ENCODE assay signal across 8 cellular contexts in genomic region chr6:83514877-83515466, GRCh38. TPM values are rescaled to one million over a fixed set of nuclear protein-coding genes. Genes with fewer than 3 reads are reported as not detected.
DNase-seq lines count a peak whose midpoint lies in the region; ATAC-seq and TF ChIP-seq lines count a peak whose summit lies in the region.

No MANE protein-coding gene starts in this region.

- no peak overlapping the region for H2BK12ac ChIP-seq in trophoblast cell (ENCODE audit: low read length)

- H2BK5ac ChIP-seq in trophoblast cell (ENCODE audit: low read depth, low read length, poor library complexity) = no peak overlapping the region

- no peak overlapping the region for H4K12ac ChIP-seq in trophoblast cell (ENCODE audit: low read depth, low read length)

- no peak overlapping the region for H4K8ac ChIP-seq in trophoblast cell (ENCODE audit: low read depth, low read length)

- peak; percentile 23 for DNase-seq in activated CD4-positive, alpha-beta T cell treated with anti-CD3 and anti-CD28 coated beads for 36 hours
- DNase-seq in activated CD4-positive, alpha-beta T cell treated with anti-CD3 and anti-CD28 coated beads, Interleukin-2, amount 50 U/mL, for 1 hour = no peak
- DNase-seq in SKM-1 (lab: John Stamatoyannopoulos, UW; ENCODE audit: unreplicated experiment) (peak; percentile 64), fibroblast of gingiva (ENCODE audit: low read depth) (peak; percentile 52), trophoblast cell (peak; percentile 29 to 86)

- H3K79me1 ChIP-seq in trophoblast cell (ENCODE audit: low read length) = no peaks in the 10 kb centered on the region

- no peak overlapping the region for H2AFZ ChIP-seq in trophoblast cell (ENCODE audit: insufficient read depth, low read length, poor library complexity)

- H3K27me3 ChIP-seq in trophoblast cell (ENCODE audit: insufficient read depth, low read length) = no peaks in the 10 kb centered on the region

- peaks cover 4% of the 10 kb centered on the region for H3K4me1 Mint-ChIP-seq in activated CD4-positive, alpha-beta T cell treated with anti-CD3 and anti-CD28 coated beads for 36 hours

- H2BK120ac ChIP-seq in trophoblast cell (ENCODE audit: insufficient read depth, low read length, poor library complexity) = no peak overlapping the region

- no peak overlapping the region for H3K23ac ChIP-seq in trophoblast cell (ENCODE audit: low read length)

- H3K4me3 ChIP-seq in trophoblast cell (ENCODE audit: low read depth, low read length) = no peak overlapping the region

- POLR2A ChIA-PET in activated CD4-positive, alpha-beta T cell treated with anti-CD3 and anti-CD28 coated beads for 36 hours (lab: Charles Lee) = no interaction called here

- H3K36me3 ChIP-seq in trophoblast cell (ENCODE audit: control insufficient read depth in 1 of 2, insufficient read depth in 2 of 2, low read length in 2 of 2) = no peaks in the 10 kb centered on the region

- no peak overlapping the region for H4K91ac ChIP-seq in trophoblast cell (ENCODE audit: low read depth, low read length)

- no peak overlapping the region for H2AK5ac ChIP-seq in trophoblast cell (ENCODE audit: low read length)

- H3K4ac ChIP-seq in trophoblast cell (ENCODE audit: low read depth, low read length) = no peak overlapping the region

- no peaks in the 10 kb centered on the region for H3K9me3 Mint-ChIP-seq in activated CD4-positive, alpha-beta T cell treated with anti-CD3 and anti-CD28 coated beads for 36 hours (ENCODE audit: low read depth)

- H3K4me2 ChIP-seq in trophoblast cell (ENCODE audit: low read length) = no peak overlapping the region

- no peaks in the 10 kb centered on the region for H3K9me3 ChIP-seq in trophoblast cell (ENCODE audit: insufficient read depth, low read depth, low read length)

- no peak overlapping the region for H3K4me3 Mint-ChIP-seq in activated CD4-positive, alpha-beta T cell treated with anti-CD3 and anti-CD28 coated beads for 36 hours

- H3K36me3 Mint-ChIP-seq in activated CD4-positive, alpha-beta T cell treated with anti-CD3 and anti-CD28 coated beads for 36 hours (ENCODE audit: low read depth) = no peaks in the 10 kb centered on the region

- intact Hi-C loops in activated CD4-positive, alpha-beta T cell treated with anti-CD3 and anti-CD28 coated beads for 36 hours (cut with DNase I, micrococcal nuclease) = loop anchor here (1.0 to 5.0 kb wide), 5 partner anchors 98 to 1243 kb away; partner anchors contain the start of genes DOP1A (in 2 of the 2) and UBE3D (in 1 of the 2)

- H3K27me3 Mint-ChIP-seq in activated CD4-positive, alpha-beta T cell treated with anti-CD3 and anti-CD28 coated beads for 36 hours = peaks cover 30% of the 10 kb centered on the region

- H3K27ac Mint-ChIP-seq in activated CD4-positive, alpha-beta T cell treated with anti-CD3 and anti-CD28 coated beads for 36 hours = no peak overlapping the region

- no peak overlapping the region for H3K18ac ChIP-seq in trophoblast cell (ENCODE audit: low read length)

- no peak overlapping the region for H3K14ac ChIP-seq in trophoblast cell (ENCODE audit: low read length)

- WGBS in trophoblast cell (ENCODE audit: extremely low coverage, insufficient coverage, insufficient read length) = no CpG with 5 or more reads among the region's 4 CpGs

- peak; percentile 72 for TF ChIP-seq CTCF in LNCAP (IDR thresholded peaks at IDR 0.05)

- no peaks in the 10 kb centered on the region for H3K79me2 ChIP-seq in trophoblast cell (ENCODE audit: control insufficient read depth, insufficient read depth, low read length, poor library complexity)

- H3K4me1 ChIP-seq in trophoblast cell (ENCODE audit: control insufficient read depth in 1 of 2, insufficient read depth in 2 of 2, low read length in 2 of 2) = no peaks in the 10 kb centered on the region

- H3K9ac ChIP-seq in trophoblast cell (ENCODE audit: low read length) = no peak overlapping the region

- CTCF ChIA-PET in activated CD4-positive, alpha-beta T cell treated with anti-CD3 and anti-CD28 coated beads for 36 hours (lab: Charles Lee) = interaction anchor here (0.8 to 4.4 kb wide), 13 partner anchors 10 to 304 kb away, joined by 3 to 57 read pairs (median 4); no protein-coding TSS in a partner anchor

- H3K27ac ChIP-seq in trophoblast cell (ENCODE audit: low read depth, low read length) = no peak overlapping the region

- ATAC-seq in activated CD4-positive, alpha-beta T cell treated with anti-CD3 and anti-CD28 coated beads for 36 hours = no peak
- ATAC-seq in GM19463 (IDR thresholded peaks at IDR 0.05; ENCODE audit: unreplicated experiment) (peak; percentile 47), HG03139 (IDR thresholded peaks at IDR 0.05; ENCODE audit: unreplicated experiment) (no peak)

RNA-seq across cellular contexts. Expression of gene PRSS35, which starts 2.6 kb away (rescaled TPM):
- not detected for total RNA-seq in activated CD4-positive, alpha-beta T cell treated with anti-CD3 and anti-CD28 coated beads for 36 hours
- 1.5 and 2.0 TPM in 2 replicates for polyA plus RNA-seq in trophoblast cell (2013)
